Comparison of ENCODE assay signal across 14 cellular contexts in the genomic region with DNA sequence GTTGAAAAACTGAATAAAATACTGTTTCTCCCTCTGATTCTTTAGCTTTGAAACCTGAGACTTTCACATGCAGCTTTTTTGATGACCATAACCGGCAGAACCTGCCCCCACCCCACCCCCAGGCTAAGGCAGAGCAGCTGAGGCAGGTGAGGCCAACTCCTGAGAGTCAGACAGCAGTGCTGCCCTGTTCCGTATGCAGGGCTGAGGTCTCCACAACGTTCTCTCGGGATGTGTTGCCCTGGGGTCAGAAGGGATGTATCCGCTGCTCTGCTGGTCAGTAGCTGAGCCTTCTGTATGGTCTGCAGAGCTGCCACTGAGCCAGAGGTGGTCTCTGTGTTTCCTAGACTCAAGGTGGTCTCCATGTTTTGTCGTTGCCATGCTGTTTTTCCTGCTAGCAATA.
A peak's percentile ranks its signal among the peaks of the same experiment; 100 is the strongest.
DNase-seq lines count a peak whose midpoint lies in the region; ATAC-seq and TF ChIP-seq lines count a peak whose summit lies in the region.
"Had no signal": no experiment of that assay in that cellular context is flagged by ENCODE, and none has a peak within 500 bp of the region (broad histone marks: within the 10 kb centered on the region; RNA-seq: fewer than 3 reads in every experiment).

No MANE protein-coding gene starts in this region.

- H3F3A ChIP-seq in PC-3 (ENCODE audit: low read length, unreplicated experiment): peaks cover 4% of the 10 kb centered on the region

- no peak for TF ChIP-seq CTCF in PC-3 (conservative IDR thresholded peaks at IDR 0.05; ENCODE audit: low read depth, low read length)

- DNase-seq in NCI-H2196 (lab: John Stamatoyannopoulos, UW; ENCODE audit: unreplicated experiment): peak; percentile 42
- no peak for DNase-seq in NCI-H2196 treated with DMSO at 0.1 percent for 48 hours (lab: John Stamatoyannopoulos, UW; ENCODE audit: unreplicated experiment)
- peak; percentile 73 for DNase-seq in PC-3
- no peak for DNase-seq in epidermal melanocyte (ENCODE audit: insufficient read length, low spot score)
- no peak for DNase-seq in pons (ENCODE audit: low spot score)
- DNase-seq: activated CD8-positive, alpha-beta T cell treated with anti-CD3 and anti-CD28 coated beads, Interleukin-2, amount 10 ng/mL, durations not matched to agents 7 days and 5 days; activated naive CD4-positive, alpha-beta T cell treated with anti-CD3 and anti-CD28 coated beads for 36 hours; HCEC 1CT; SIG-M5; small intestine had no signal

- H4K20me1 ChIP-seq in PC-3 (ENCODE audit: low read length): no peaks in the 10 kb centered on the region

- ATAC-seq in PC-3: no peak
- ATAC-seq in esophagus mucosa: peak; percentile 78
- no peak for ATAC-seq in HG03108 (IDR thresholded peaks at IDR 0.05; ENCODE audit: unreplicated experiment)
- ATAC-seq: activated CD8-positive, alpha-beta T cell treated with anti-CD3 and anti-CD28 coated beads, Interleukin-2, amount 10 ng/mL, durations not matched to agents 7 days and 5 days had no signal

- no peak overlapping the region for H2AFZ ChIP-seq in PC-3 (ENCODE audit: low read length)

- CTCF ChIA-PET in PC-3 (lab: Charles Lee): interaction anchor here (0.6 kb wide), 1 partner anchor 112 kb away, joined by 4 read pairs; no protein-coding TSS in a partner anchor

- H3K4me3 ChIP-seq in PC-3 (ENCODE audit: low read length): no peak overlapping the region
- H3K4me3 ChIP-seq: esophagus muscularis mucosa had no signal

- H3K4me1 ChIP-seq in PC-3 (ENCODE audit: insufficient read depth, low read length): peaks cover 94% of the 10 kb centered on the region

- H3K4me2 ChIP-seq in PC-3 (ENCODE audit: low read length): peak overlapping the region; percentile 64

- intact Hi-C loops in PC-3 (cut with micrococcal nuclease): loop anchor here (10.0 kb wide), 1 partner anchor 198 kb away; no protein-coding TSS in a partner anchor

- no peaks in the 10 kb centered on the region for H3K9me3 ChIP-seq in PC-3 (ENCODE audit: low read length)
- H3K9me3 ChIP-seq: esophagus muscularis mucosa had no signal

- no peaks in the 10 kb centered on the region for H3K36me3 ChIP-seq in PC-3 (ENCODE audit: low read depth, low read length)
- H3K36me3 ChIP-seq: esophagus muscularis mucosa had no signal

- H3K27me3 ChIP-seq in PC-3 (ENCODE audit: low read length): no peaks in the 10 kb centered on the region
- H3K27me3 ChIP-seq: esophagus muscularis mucosa had no signal

- peak overlapping the region; percentile 12; the same call in 1 of the 2 replicates for H3K9ac ChIP-seq in PC-3 (ENCODE audit: low read length)

- BruUV-seq in PC-3 (replicated peaks; lab: Mats Ljungman, UMichigan): no TSS peak

- H3K27ac ChIP-seq in PC-3 (ENCODE audit: low read length) (peak overlapping the region; percentile 78), temporal lobe (ENCODE audit: low read depth, low read length) (peak overlapping the region; percentile 86)
- H3K27ac ChIP-seq: esophagus muscularis mucosa had no signal

- POLR2A ChIA-PET in PC-3 (lab: Charles Lee; ENCODE audit: unreplicated experiment): no interaction called here

- peaks cover 24% of the 10 kb centered on the region for H3K79me2 ChIP-seq in PC-3 (ENCODE audit: low read length)

- H3K9me2 ChIP-seq in PC-3 (replicated peaks; ENCODE audit: low read length): no peaks in the 10 kb centered on the region

Comparison
In these comparisons a context has a peak if more than half of its experiments do, and no peak if none do; other contexts are left out.
1. DNase-seq: peak in NCI-H2196 (single experiment) and PC-3 (single experiment); none in NCI-H2196 treated with DMSO at 0.1 percent for 48 hours (single experiment), epidermal melanocyte (single experiment) and pons (single experiment).